In the genomic region with DNA sequence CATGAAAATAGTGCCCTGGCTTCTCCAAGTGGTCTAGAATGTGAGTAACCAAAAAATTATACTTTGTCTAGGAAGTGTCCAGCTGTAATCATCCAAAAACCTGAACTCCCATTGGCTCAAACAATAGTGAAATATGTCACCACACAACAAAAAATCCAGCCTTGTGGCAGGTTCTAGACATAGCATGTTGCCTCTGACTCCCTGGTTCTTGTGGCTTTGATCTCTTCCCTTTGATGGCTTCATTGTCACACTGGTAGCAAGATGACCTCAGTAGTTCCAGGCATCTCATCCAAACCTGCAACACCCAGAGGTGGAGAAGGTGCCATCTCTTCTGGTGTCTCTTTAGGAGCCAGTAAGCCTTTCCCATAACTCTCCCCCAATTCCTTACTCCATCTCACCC, we compare ENCODE assay signal across 1 cellular context.
TF ChIP-seq lines count a peak whose summit lies in the region.

No MANE protein-coding gene starts in this region.

TF ChIP-seq in K562, 482 proteins besides CTCF, POLR2A, EP300 and RAD21 (continued from another document):
- TF ChIP-seq ARID4B (CRISPR knock-in tag; IDR thresholded peaks at IDR 0.05) (no peak), NR2C1 (IDR thresholded peaks at IDR 0.05) (no peak), NR2C1 (tag; IDR thresholded peaks at IDR 0.05) (no peak), HDAC1 (IDR thresholded peaks at IDR 0.05) (no peak), UBTF (IDR thresholded peaks at IDR 0.05; ENCODE audit: borderline replicate concordance in 1 of 2, low read depth in 2 of 2, low read length in 2 of 2) (no peak), ILF3 (IDR thresholded peaks at IDR 0.05; ENCODE audit: borderline replicate concordance) (no peak), TCF3 (CRISPR knock-in tag; IDR thresholded peaks at IDR 0.05) (no peak), ZNF146 (CRISPR knock-in tag; IDR thresholded peaks at IDR 0.05; ENCODE audit: unreplicated experiment) (no peak), FOS (IDR thresholded peaks at IDR 0.05; ENCODE audit: extremely low read depth, insufficient read length) (no peak), ZNF354B (CRISPR knock-in tag; IDR thresholded peaks at IDR 0.05) (no peak), SLC30A9 (CRISPR knock-in tag; IDR thresholded peaks at IDR 0.05) (no peak), CCAR2 (IDR thresholded peaks at IDR 0.05; ENCODE audit: low read depth, low read length) (no peak), MXI1 (IDR thresholded peaks at IDR 0.05; ENCODE audit: low read depth, low read length) (no peak), ZNF696 (CRISPR knock-in tag; conservative IDR thresholded peaks at IDR 0.05) (no peak), NRF1 (conservative IDR thresholded peaks at IDR 0.05 in 1 of 2, IDR thresholded peaks at IDR 0.05 in 1 of 2) (no peak), ZNF12 (CRISPR knock-in tag; IDR thresholded peaks at IDR 0.05) (no peak), ELK3 (CRISPR knock-in tag; IDR thresholded peaks at IDR 0.05) (no peak), STAT6 (CRISPR knock-in tag; IDR thresholded peaks at IDR 0.05) (no peak)
